ENCODE assay signal across 12 cellular contexts in the genomic region with DNA sequence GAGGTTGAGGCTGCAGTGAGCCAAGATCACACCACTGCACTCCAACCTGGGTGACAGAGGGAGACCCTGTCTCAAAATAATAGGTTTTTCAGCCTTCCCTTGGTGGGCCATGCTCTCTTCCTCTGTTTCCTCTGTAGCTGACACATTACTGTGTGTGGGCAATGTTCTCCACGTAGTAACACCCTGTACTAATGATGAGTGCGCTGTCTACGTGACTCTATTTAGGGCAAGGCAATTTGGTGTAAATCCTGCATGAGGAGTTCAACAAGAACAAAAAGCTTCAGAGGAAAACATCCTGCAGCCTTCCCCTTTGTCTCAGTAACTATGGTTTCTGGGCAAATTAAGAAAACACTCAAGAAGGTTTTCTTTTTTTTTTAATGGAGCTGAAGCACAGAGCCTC.
"Had no signal": no experiment of that assay in that cellular context is flagged by ENCODE, and none has a peak within 500 bp of the region (broad histone marks: within the 10 kb centered on the region; RNA-seq: fewer than 3 reads in every experiment).

No MANE protein-coding gene starts in this region.

- DNase-seq: esophagus squamous epithelium; glutamatergic neuron; kidney; left ventricle myocardium superior; pancreas; stimulated activated CD4-positive, alpha-beta T cell treated with anti-CD3 and anti-CD28 coated beads, Interleukin-4, amount 100 ng/mL, for 1 hour; stimulated activated naive CD8-positive, alpha-beta T cell treated with anti-CD3 and anti-CD28 coated beads, Interleukin-15, Interleukin-2, amounts not matched to agents 100 U/mL and 50 U/mL, for 24 hours had no signal

- ATAC-seq: effector memory CD8-positive, alpha-beta T cell; gastroesophageal sphincter; left colon; left ventricle myocardium superior; natural killer cell treated with Interleukin-12 subunit alpha and Interleukin-12 subunit beta and Interleukin-15 and Interleukin-18, amount 100 ng/mL, for 72 hours; pancreas; stimulated activated effector memory CD8-positive, alpha-beta T cell treated with anti-CD3 and anti-CD28 coated beads, Interleukin-12 subunit alpha, Interleukin-12 subunit beta, amount 100 ng/mL, for 72 hours; stimulated activated naive CD8-positive, alpha-beta T cell treated with anti-CD3 and anti-CD28 coated beads, Interleukin-15, Interleukin-2, amounts not matched to agents 100 U/mL and 50 U/mL, for 24 hours had no signal
